In the genomic region with DNA sequence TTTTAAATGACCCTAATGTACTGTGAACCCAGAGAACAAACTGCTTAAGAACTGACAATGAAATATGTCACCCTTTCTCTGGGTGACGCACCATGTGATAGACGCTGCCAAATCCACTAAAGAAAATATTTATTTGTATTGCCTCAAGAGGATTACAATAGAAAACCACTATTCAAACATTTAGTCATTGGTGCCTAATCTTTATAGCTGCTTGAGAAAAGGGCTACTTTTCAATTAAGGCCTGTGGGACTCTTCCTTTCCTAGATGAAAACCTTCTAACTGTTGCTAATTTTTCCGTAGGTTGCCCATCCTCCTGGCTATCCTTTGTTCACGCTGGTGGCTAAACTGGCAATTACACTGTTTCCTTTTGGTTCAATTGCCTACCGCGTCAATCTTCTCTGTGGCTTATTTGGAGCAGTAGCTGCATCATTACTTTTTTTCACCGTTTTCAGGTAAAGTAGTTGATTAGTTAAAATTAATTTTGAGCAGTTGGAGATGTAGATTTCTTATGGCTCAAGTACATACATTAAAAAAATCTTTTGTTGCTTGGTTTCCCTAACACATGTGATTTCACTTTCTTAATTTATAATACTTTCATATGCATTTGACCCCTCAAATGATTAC, we compare ENCODE assay signal across 17 cellular contexts. TPM values are rescaled to one million over a fixed set of nuclear protein-coding genes. Genes with fewer than 3 reads are reported as not detected.
A peak's percentile ranks its signal among the peaks of the same experiment; 100 is the strongest.
DNase-seq lines count a peak whose midpoint lies in the region; ATAC-seq, FAIRE-seq and TF ChIP-seq lines count a peak whose summit lies in the region.
"Had no signal": no experiment of that assay in that cellular context is flagged by ENCODE, and none has a peak within 500 bp of the region (broad histone marks: within the 10 kb centered on the region; RNA-seq: fewer than 3 reads in every experiment).

No MANE protein-coding gene starts in this region.

- no TSS peak for BruUV-seq in Panc1 (replicated peaks; lab: Mats Ljungman, UMichigan)

- no peaks in the 10 kb centered on the region; the same call in none of the 2 replicates for H3K36me3 ChIP-seq in Panc1 (ENCODE audit: control insufficient read depth, insufficient read depth, low read length)

- no peak overlapping the region for H3K4me3 ChIP-seq in Panc1 (ENCODE audit: low read depth in 2 of 2, low read length in 2 of 2)
- H3K4me3 ChIP-seq: skin epidermis, upper lobe of right lung had no signal

- TF ChIP-seq CTCF in Panc1 (IDR thresholded peaks at IDR 0.05) (no peak), D721Med (IDR thresholded peaks at IDR 0.05; ENCODE audit: insufficient read depth, missing control alignments) (no peak)

- CTCF ChIA-PET in Panc1 (lab: Charles Lee) = no interaction called here

- no peak for ATAC-seq in Panc1
- ATAC-seq: left lobe of liver, upper lobe of right lung had no signal

- peak; percentile 61 for DNase-seq in Daoy (ENCODE audit: low read depth)
- DNase-seq in NCI-H146 treated with DMSO at 0.1 percent for 48 hours (lab: John Stamatoyannopoulos, UW; ENCODE audit: unreplicated experiment) = peak; percentile 16
- DNase-seq in Panc1 (ENCODE audit: low read depth, low spot score) = peak; percentile 18
- peak; percentile 18 for DNase-seq in fibroblast of gingiva (ENCODE audit: low read depth)
- no peak for DNase-seq in posterior cingulate gyrus
- no peak for DNase-seq in KG1 (lab: John Stamatoyannopoulos, UW)
- DNase-seq in D721Med (ENCODE audit: insufficient read length, low spot score) = no peak
- no peak for DNase-seq in G401 (ENCODE audit: low spot score)
- DNase-seq: activated CD4-positive, alpha-beta T cell treated with anti-CD3 and anti-CD28 coated beads for 1 hour; head of caudate nucleus; midbrain; NK-92 treated with Interleukin-12 subunit alpha and Interleukin-12 subunit beta, amount 100 ng/mL, for 24 hours; upper lobe of right lung had no signal

- in situ Hi-C loops in Panc1 (cut with HindIII; ENCODE audit: low pct_unique_long_range_greater_than_20kb, low sequenced_read_pairs) (no loop called here), G401 (cut with HindIII; ENCODE audit: low sequenced_read_pairs) (no loop called here)

- H3K27me3 ChIP-seq in Panc1 (ENCODE audit: control insufficient read depth, insufficient read depth, low read length) = no peaks in the 10 kb centered on the region
- H3K27me3 ChIP-seq: upper lobe of right lung had no signal

- no peak overlapping the region for H3K27ac ChIP-seq in Panc1 (ENCODE audit: low read length)
- H3K27ac ChIP-seq: skin epidermis, upper lobe of right lung had no signal

- intact Hi-C loops in Panc1 (cut with micrococcal nuclease; ENCODE audit: unreplicated experiment) = no loop called here
- intact Hi-C loops in posterior cingulate gyrus (cut with DNase I) = no loop called here

- H3K9me3 ChIP-seq in Panc1 (ENCODE audit: control insufficient read depth, insufficient read depth, low read depth, low read length) = no peaks in the 10 kb centered on the region
- H3K9me3 ChIP-seq: upper lobe of right lung had no signal

- peaks cover 6% of the 10 kb centered on the region for H3K4me1 ChIP-seq in Panc1 (ENCODE audit: control insufficient read depth, insufficient read depth, low read length)

- no peak for FAIRE-seq in D721Med (lab: Jason Lieb, UNC)
- FAIRE-seq: G401.6, H54 had no signal

- POLR2A ChIA-PET in Panc1 (lab: Charles Lee) = no interaction called here

RNA-seq across cellular contexts. Expression of a gene that starts 6.0 kb away (rescaled TPM):
- 8.6 and 12.3 TPM in 2 replicates for total RNA-seq in Daoy (2014; rRNA removed; shearing (Covaris generic))
- total RNA-seq in Panc1 (2021; ENCODE audit: unreplicated experiment) = 8.9 TPM
- polyA plus RNA-seq in Panc1 (2012; ENCODE audit: insufficient read length) = 4.7 TPM
- 17.8 and 20.1 TPM in 2 replicates for total RNA-seq in G401 (2014; rRNA removed; shearing (Covaris generic))

Comparison
In these comparisons a context has a peak if more than half of its experiments do, and no peak if none do; other contexts are left out.
1. DNase-seq: peak in Daoy (single experiment), NCI-H146 treated with DMSO at 0.1 percent for 48 hours (single experiment), Panc1 (single experiment) and fibroblast of gingiva (single experiment); none in posterior cingulate gyrus (0 of 10), KG1 (single experiment), D721Med (single experiment) and G401 (single experiment).